In the genomic region with DNA sequence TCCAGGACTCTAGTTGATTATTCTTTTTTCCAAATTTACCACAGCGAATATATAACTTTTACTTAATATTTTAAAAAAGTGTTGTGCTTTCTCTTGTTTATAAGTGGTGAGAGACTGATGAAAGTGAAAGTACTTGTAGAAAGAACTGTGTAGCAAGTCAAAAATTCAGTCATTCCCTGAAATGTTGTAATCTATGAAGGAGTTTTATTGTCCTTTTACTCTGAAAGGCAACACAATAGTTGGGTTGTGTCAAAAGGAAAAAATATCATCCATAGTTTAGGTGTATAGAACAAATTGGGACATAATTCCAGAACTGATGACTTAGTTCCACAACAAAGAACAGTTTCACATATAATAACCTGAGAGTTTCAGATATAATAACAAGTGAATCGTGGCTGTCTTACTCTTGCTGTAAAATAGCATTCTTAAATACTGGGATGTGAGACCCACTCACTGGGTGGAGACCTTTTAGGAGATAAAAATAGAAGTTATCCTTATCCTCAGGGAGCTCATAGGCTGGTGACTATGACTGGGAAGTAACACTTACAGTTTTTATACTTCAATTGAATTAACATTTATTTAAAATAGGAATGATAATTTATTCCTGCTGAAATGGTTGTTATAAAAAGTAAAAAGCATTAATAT, we compare ENCODE assay signal across 9 cellular contexts. TPM values are rescaled to one million over a fixed set of nuclear protein-coding genes. Genes with fewer than 3 reads are reported as not detected.
A peak's percentile ranks its signal among the peaks of the same experiment; 100 is the strongest.
DNase-seq lines count a peak whose midpoint lies in the region; ATAC-seq and TF ChIP-seq lines count a peak whose summit lies in the region.
"Had no signal": no experiment of that assay in that cellular context is flagged by ENCODE, and none has a peak within 500 bp of the region (broad histone marks: within the 10 kb centered on the region; RNA-seq: fewer than 3 reads in every experiment).

No MANE protein-coding gene starts in this region.

- POLR2A ChIA-PET in RWPE1 (lab: Yijun Ruan, JAX; ENCODE audit: low non-redundant PET) = no interaction called here

- peaks cover 32% of the 10 kb centered on the region for H3K36me3 Mint-ChIP-seq in endodermal cell (ENCODE audit: low read depth)

- H3K27ac Mint-ChIP-seq in endodermal cell = no peak overlapping the region

- no peaks in the 10 kb centered on the region for H3K27me3 Mint-ChIP-seq in endodermal cell (ENCODE audit: insufficient read depth)

- no peaks in the 10 kb centered on the region for H3K9me3 ChIP-seq in prostate gland
- no peaks in the 10 kb centered on the region for H3K9me3 ChIP-seq in endodermal cell (ENCODE audit: control insufficient read depth, low read length)

- no peak for TF ChIP-seq POLR2A in prostate gland (IDR thresholded peaks at IDR 0.05)

- CTCF ChIA-PET in RWPE1 (lab: Yijun Ruan, JAX) = interaction anchor here (1.0 kb wide), 1 partner anchor 50 kb away, joined by 4 read pairs; no protein-coding TSS in a partner anchor

- H3K36me3 ChIP-seq in prostate gland (no peaks in the 10 kb centered on the region), endodermal cell (ENCODE audit: control insufficient read depth, insufficient read depth, low read length) (peaks cover 46% of the 10 kb centered on the region)

- DNase-seq in EH (ENCODE audit: low read depth) = peak; percentile 52
- peak; percentile 70 for DNase-seq in fibroblast of peridontal ligament (ENCODE audit: extremely low read depth)
- DNase-seq in prostate gland (ENCODE audit: low spot score) = no peak
- no peak for DNase-seq in endodermal cell
- no peak for DNase-seq in RWPE1 (ENCODE audit: low spot score)
- no peak for DNase-seq in NCI-H226
- DNase-seq: activated CD4-positive, alpha-beta T cell treated with anti-CD3 and anti-CD28 coated beads, Interleukin-2, amount 50 U/mL, for 4 hours had no signal

- no peak overlapping the region for H3K9ac ChIP-seq in endodermal cell (ENCODE audit: extremely low read depth, low read length, poor library complexity, severe bottlenecking)

- H3K4me1 ChIP-seq in prostate gland (replicated peaks) (peaks cover 6% of the 10 kb centered on the region), endodermal cell (ENCODE audit: control insufficient read depth, insufficient read depth, low read length) (no peaks in the 10 kb centered on the region)

- TF ChIP-seq CTCF in WI38 (IDR thresholded peaks at IDR 0.05; ENCODE audit: low read depth, low read length) (no peak), prostate gland (IDR thresholded peaks at IDR 0.05) (no peak), endodermal cell (conservative IDR thresholded peaks at IDR 0.05) (no peak), RWPE1 (conservative IDR thresholded peaks at IDR 0.05; ENCODE audit: low read depth) (no peak)

- no peak for ATAC-seq in GM21737 (IDR thresholded peaks at IDR 0.05; ENCODE audit: unreplicated experiment)

- H3K4me3 Mint-ChIP-seq in endodermal cell = no peak overlapping the region

- no peaks in the 10 kb centered on the region for H3K9me3 Mint-ChIP-seq in endodermal cell

- H3K27ac ChIP-seq in prostate gland (peak overlapping the region; percentile 75 to 80), endodermal cell (ENCODE audit: low read depth, low read length) (no peak overlapping the region), RWPE1 (no peak overlapping the region)

- WGBS in prostate gland = 35% methylated on average over 2 of the region's 2 CpGs
- WGBS in endodermal cell (ENCODE audit: insufficient coverage in 1 of 2, insufficient read length in 1 of 2), 2 experiments = 93 to 100% methylated on average over 1 of the region's 2 CpGs

- H3K27me3 ChIP-seq in prostate gland (replicated peaks; ENCODE audit: insufficient read depth) (no peaks in the 10 kb centered on the region), endodermal cell (ENCODE audit: control insufficient read depth, insufficient read depth, low read length, poor library complexity, severe bottlenecking) (no peaks in the 10 kb centered on the region)

- intact Hi-C loops in prostate gland (cut with DNase I) = no loop called here

- peaks cover 2% of the 10 kb centered on the region for H3K4me1 Mint-ChIP-seq in endodermal cell

- peak overlapping the region; percentile 27 for H3K4me3 ChIP-seq in WI38 (ENCODE audit: low read depth, low read length)
- H3K4me3 ChIP-seq in prostate gland = no peak overlapping the region
- H3K4me3 ChIP-seq in endodermal cell (ENCODE audit: low read length) = no peak overlapping the region

RNA-seq across cellular contexts. Expression of a gene that starts 20.6 kb away (rescaled TPM):
- total RNA-seq in prostate gland (10 to 100 TPM; 48.8 to 71.3 TPM), endodermal cell (100 to 1,000 TPM; 123 to 131 TPM)
- 125 TPM for polyA plus RNA-seq in endodermal cell (2013, experiment 1 of 2)
- 110 TPM for polyA plus RNA-seq in endodermal cell (2013, experiment 2 of 2)

RNA-seq across cellular contexts. Expression of a gene that starts 59.2 kb away (rescaled TPM):
- total RNA-seq in prostate gland = 10 to 100 TPM; 21.9 to 33.1 TPM
- total RNA-seq in endodermal cell = 10 to 100 TPM; 33.6 to 38.2 TPM
- 39.0 TPM for polyA plus RNA-seq in endodermal cell (2013, experiment 1 of 2)
- polyA plus RNA-seq in endodermal cell (2013, experiment 2 of 2) = 37.6 TPM

Comparison
In these comparisons a context has a peak if more than half of its experiments do, and no peak if none do; other contexts are left out.
1. DNase-seq: peak in EH (single experiment) and fibroblast of peridontal ligament (single experiment); none in prostate gland (single experiment), endodermal cell (single experiment), RWPE1 (single experiment) and NCI-H226 (single experiment).
2. H3K27ac ChIP-seq: peak in prostate gland (2 of 2); none in endodermal cell (single experiment) and RWPE1 (single experiment).